In genomic region chr12:31728917-31729640, GRCh38 we compare ENCODE assay signal across 8 cellular contexts. TPM values are rescaled to one million over a fixed set of nuclear protein-coding genes. Genes with fewer than 3 reads are reported as not detected.
A peak's percentile ranks its signal among the peaks of the same experiment; 100 is the strongest.
DNase-seq lines count a peak whose midpoint lies in the region; ATAC-seq, FAIRE-seq and TF ChIP-seq lines count a peak whose summit lies in the region.

Gene AMN1 (minus strand): TSS chr12:31729021. CDS start chr12:31729008, 13 bp downstream.

- peak within 1 kb of the TSS; percentile 94 to 99 (median 98) for H3K27ac ChIP-seq in upper lobe of left lung

- no peaks in the 10 kb centered on the region for H3K27me3 Mint-ChIP-seq in T-cell

- intact Hi-C loops in left cardiac atrium (cut with DNase I) (no loop called here), posterior cingulate gyrus (cut with DNase I) (loop anchor here (2.0 to 5.0 kb wide), 2 partner anchors 70 to 233 kb away; partner anchors contain the start of gene ETFBKMT)

- FAIRE-seq in GM12892 (lab: Jason Lieb, UNC), result peak; percentile 93

- no peaks in the 10 kb centered on the region for H3K9me3 ChIP-seq in upper lobe of left lung

- TF ChIP-seq EP300 in upper lobe of left lung (IDR thresholded peaks at IDR 0.05), result peak in 2 of 4 donors; percentile 47 to 74

- ATAC-seq in HG02840 (IDR thresholded peaks at IDR 0.05; ENCODE audit: low FRiP score, unreplicated experiment), result peak; percentile 96
- peak; percentile 91 to 93 (median 92) for ATAC-seq in T-cell (replicated peaks in 1 of 4)
- ATAC-seq in left cardiac atrium, result peak; percentile 98 to 99
- peak; percentile 99 for ATAC-seq in upper lobe of left lung (ENCODE audit: low FRiP score in 2 of 2)

- POLR2A ChIA-PET in T-cell (lab: Charles Lee), result interaction anchor here in 1 of 2 donors (0.6 to 1.3 kb wide), 4 partner anchors 70 to 634 kb away, joined by 3 to 7 read pairs (median 4); partner anchors contain the start of genes ETFBKMT and RESF1

- H3K27ac Mint-ChIP-seq in T-cell, result peak within 1 kb of the TSS; percentile 98 to 100

- peak in 4 of 6 experiments; percentile 35 to 60 (median 48) for TF ChIP-seq CTCF in upper lobe of left lung (IDR thresholded peaks at IDR 0.05)

- TF ChIP-seq POLR2A in GM12892 (IDR thresholded peaks at IDR 0.05; ENCODE audit: low read depth, low read length) (peak; percentile 75), upper lobe of left lung (IDR thresholded peaks at IDR 0.05) (peak in 3 of 4 donors; percentile 34 to 95 (median 83))

- H3K36me3 ChIP-seq in upper lobe of left lung, result no peaks in the 10 kb centered on the region

- peaks cover 10 to 13% (median 11%) of the 10 kb centered on the region in 3 donors for H3K9me3 Mint-ChIP-seq in T-cell

- H3K36me3 Mint-ChIP-seq in T-cell, result peaks cover 37% of the 10 kb centered on the region

- H3K4me3 ChIP-seq in upper lobe of left lung, result peak within 1 kb of the TSS; percentile 59 to 74 (median 61)

- H3K4me1 ChIP-seq in upper lobe of left lung, result peaks cover 36 to 50% (median 42%) of the 10 kb centered on the region in 4 donors

- peak within 1 kb of the TSS; percentile 96 to 99 (median 97) for H3K4me3 Mint-ChIP-seq in T-cell

- CTCF ChIA-PET in T-cell (lab: Charles Lee), result interaction anchor here (0.6 to 1.9 kb wide), 8 partner anchors 44 to 1027 kb away, joined by 3 to 6 read pairs (median 3); partner anchors contain the start of genes ETFBKMT (in 1 of the 2) and YARS2 (in 1 of the 2)

- H3K4me1 Mint-ChIP-seq in T-cell, result peaks cover 61 to 75% (median 70%) of the 10 kb centered on the region in 3 donors

- 1 to 2% methylated on average over 22 to 49 of the region's 59 CpGs for WGBS in upper lobe of left lung, 2 donors

- no peaks in the 10 kb centered on the region for H3K27me3 ChIP-seq in upper lobe of left lung

- DNase-seq in GM12892 (ENCODE audit: insufficient read length) (peak; percentile 93), NCI-H146 (lab: John Stamatoyannopoulos, UW) (peak; percentile 99), T-cell (peak; percentile 89 to 100 (median 94)), amniotic stem cell (lab: John Stamatoyannopoulos, UW) (peak; percentile 94), left cardiac atrium (peak; percentile 99), posterior cingulate gyrus (peak; percentile 96 to 100 (median 98)), upper lobe of left lung (peak; percentile 99)

RNA-seq across cellular contexts. Expression of gene AMN1, which starts in this region (rescaled TPM):
- polyA plus RNA-seq in GM12892 (2012; ENCODE audit: missing spikeins), result 7.8 TPM
- 10 to 100 TPM in 4 of 5 donors, 1 to 10 TPM in 1; 8.4 to 13.6 (median 12.2) TPM for total RNA-seq in T-cell
- total RNA-seq in left cardiac atrium, result 10 to 100 TPM in 1 of 2 donors, 1 to 10 TPM in 1; 9.8 to 13.1 TPM
- total RNA-seq in upper lobe of left lung, result 10 to 100 TPM in 1 of 6 donors, 1 to 10 TPM in 5; 2.1 to 15.9 (median 5.7) TPM

Comparison
In these comparisons a context has a peak if more than half of its experiments do, and no peak if none do; other contexts are left out.
1. Peak in every context shown above with its lines: DNase-seq, ATAC-seq, H3K4me3 ChIP-seq and H3K27ac ChIP-seq.